Comparison of ENCODE assay signal across 11 cellular contexts in genomic region chr11:19433367-19433766, GRCh38.
A peak's percentile ranks its signal among the peaks of the same experiment; 100 is the strongest.
DNase-seq lines count a peak whose midpoint lies in the region; ATAC-seq and TF ChIP-seq lines count a peak whose summit lies in the region.
"Had no signal": no experiment of that assay in that cellular context is flagged by ENCODE, and none has a peak within 500 bp of the region (broad histone marks: within the 10 kb centered on the region; RNA-seq: fewer than 3 reads in every experiment).

No MANE protein-coding gene starts in this region.

- H3K27me3 ChIP-seq in neural progenitor cell: no peaks in the 10 kb centered on the region
- no peaks in the 10 kb centered on the region for H3K27me3 ChIP-seq in endodermal cell (ENCODE audit: control insufficient read depth, insufficient read depth, low read length, poor library complexity, severe bottlenecking)
- H3K27me3 ChIP-seq: tibial nerve had no signal

- peaks cover 3% of the 10 kb centered on the region for H3K36me3 Mint-ChIP-seq in neural progenitor cell
- no peaks in the 10 kb centered on the region for H3K36me3 Mint-ChIP-seq in endodermal cell (ENCODE audit: low read depth)

- no peak overlapping the region for H3K4me3 Mint-ChIP-seq in neural progenitor cell
- H3K4me3 Mint-ChIP-seq in endodermal cell: no peak overlapping the region
- H3K4me3 Mint-ChIP-seq: activated CD8-positive, alpha-beta T cell treated with anti-CD3 and anti-CD28 coated beads, Interleukin-2, amount 10 ng/mL, durations not matched to agents 7 days and 5 days had no signal

- TF ChIP-seq CTCF in neural progenitor cell (IDR thresholded peaks at IDR 0.05) (no peak), endodermal cell (conservative IDR thresholded peaks at IDR 0.05) (no peak)

- H3K4me3 ChIP-seq in neural progenitor cell: no peak overlapping the region
- H3K4me3 ChIP-seq in endodermal cell (ENCODE audit: low read length): no peak overlapping the region
- H3K4me3 ChIP-seq: K562, tibial nerve had no signal

- no peaks in the 10 kb centered on the region for H4K20me1 ChIP-seq in neural progenitor cell (ENCODE audit: low read depth)

- H3K9ac ChIP-seq in neural progenitor cell (no peak overlapping the region), endodermal cell (ENCODE audit: extremely low read depth, low read length, poor library complexity, severe bottlenecking) (no peak overlapping the region)

- H3K79me2 ChIP-seq in neural progenitor cell (ENCODE audit: low read depth): no peaks in the 10 kb centered on the region

- H3K36me3 ChIP-seq in neural progenitor cell: no peaks in the 10 kb centered on the region
- H3K36me3 ChIP-seq in endodermal cell (ENCODE audit: control insufficient read depth, insufficient read depth, low read length): no peaks in the 10 kb centered on the region
- H3K36me3 ChIP-seq: tibial nerve had no signal

- H2AFZ ChIP-seq in neural progenitor cell (replicated peaks): peak overlapping the region; percentile 87

- ATAC-seq in GM18907 (IDR thresholded peaks at IDR 0.05; ENCODE audit: unreplicated experiment) (peak; percentile 70), GM21737 (IDR thresholded peaks at IDR 0.05; ENCODE audit: unreplicated experiment) (peak; percentile 63), HG03439 (IDR thresholded peaks at IDR 0.05; ENCODE audit: unreplicated experiment) (peak; percentile 56)
- ATAC-seq: activated CD8-positive, alpha-beta T cell treated with anti-CD3 and anti-CD28 coated beads, Interleukin-2, amount 10 ng/mL, durations not matched to agents 7 days and 5 days; Panc1 had no signal

- DNase-seq in neural progenitor cell (ENCODE audit: low spot score) (peak; percentile 42), endodermal cell (no peak), SK-N-DZ (ENCODE audit: low spot score) (no peak), SW 1271 (lab: John Stamatoyannopoulos, UW) (no peak)
- DNase-seq: activated CD8-positive, alpha-beta T cell treated with anti-CD3 and anti-CD28 coated beads, Interleukin-2, amount 10 ng/mL, durations not matched to agents 7 days and 5 days had no signal

- H3K4me1 Mint-ChIP-seq in neural progenitor cell (peaks cover 43% of the 10 kb centered on the region), endodermal cell (peaks cover 17% of the 10 kb centered on the region)

- WGBS in endodermal cell (ENCODE audit: insufficient coverage in 1 of 2, insufficient read length in 1 of 2), 2 experiments: 67 to 84% methylated on average over 2 of the region's 2 CpGs

- no peaks in the 10 kb centered on the region for H3K9me3 ChIP-seq in neural progenitor cell (ENCODE audit: low read depth)
- H3K9me3 ChIP-seq in endodermal cell (ENCODE audit: control insufficient read depth, low read length): no peaks in the 10 kb centered on the region
- H3K9me3 ChIP-seq: tibial nerve had no signal

- peaks cover 49% of the 10 kb centered on the region for H3K4me1 ChIP-seq in neural progenitor cell
- no peaks in the 10 kb centered on the region for H3K4me1 ChIP-seq in endodermal cell (ENCODE audit: control insufficient read depth, insufficient read depth, low read length)

- H3K27me3 Mint-ChIP-seq in neural progenitor cell (ENCODE audit: insufficient read depth, low read depth): peaks cover 2% of the 10 kb centered on the region
- peaks cover 9% of the 10 kb centered on the region for H3K27me3 Mint-ChIP-seq in endodermal cell (ENCODE audit: insufficient read depth)

- peaks cover 4% of the 10 kb centered on the region for H3F3A ChIP-seq in neural progenitor cell (ENCODE audit: low read depth)

- H3K9me3 Mint-ChIP-seq in neural progenitor cell: peaks cover 8% of the 10 kb centered on the region
- H3K9me3 Mint-ChIP-seq in endodermal cell: no peaks in the 10 kb centered on the region

- no peak overlapping the region for H3K27ac Mint-ChIP-seq in neural progenitor cell
- no peak overlapping the region for H3K27ac Mint-ChIP-seq in endodermal cell
- H3K27ac Mint-ChIP-seq: activated CD8-positive, alpha-beta T cell treated with anti-CD3 and anti-CD28 coated beads, Interleukin-2, amount 10 ng/mL, durations not matched to agents 7 days and 5 days had no signal

- H3K27ac ChIP-seq in neural progenitor cell (no peak overlapping the region), endodermal cell (ENCODE audit: low read depth, low read length) (no peak overlapping the region)

- H3K4me2 ChIP-seq in neural progenitor cell: peak overlapping the region; percentile 65
